In the genomic region with DNA sequence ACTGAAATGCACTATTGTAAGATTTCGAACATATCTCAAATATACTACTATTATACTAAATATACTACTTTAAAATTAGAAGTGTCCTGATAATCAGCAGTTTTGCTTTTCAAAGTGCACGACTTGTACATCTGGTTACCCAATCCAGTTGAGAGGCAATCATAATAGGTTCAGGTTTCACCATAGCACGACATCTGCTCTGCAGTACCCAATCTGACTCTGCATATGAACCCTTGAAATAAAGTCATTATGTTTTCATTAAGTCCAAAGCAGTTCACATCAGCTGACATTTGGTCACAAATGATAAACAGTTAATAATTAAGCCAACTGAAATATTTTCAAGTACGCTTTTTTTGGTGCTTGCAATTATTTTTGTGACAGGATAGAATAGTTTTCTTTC, we compare ENCODE assay signal across 17 cellular contexts.
DNase-seq lines count a peak whose midpoint lies in the region; ATAC-seq lines count a peak whose summit lies in the region.
"Had no signal": no experiment of that assay in that cellular context is flagged by ENCODE, and none has a peak within 500 bp of the region (broad histone marks: within the 10 kb centered on the region; RNA-seq: fewer than 3 reads in every experiment).

No MANE protein-coding gene starts in this region.

- peak; percentile 80 for DNase-seq in DMS 273 (lab: John Stamatoyannopoulos, UW; ENCODE audit: unreplicated experiment)
- peak; percentile 18 for DNase-seq in NCI-H1092 (lab: John Stamatoyannopoulos, UW)
- peak; percentile 91 for DNase-seq in NCI-H524 treated with DMSO at 0.1 percent for 48 hours (lab: John Stamatoyannopoulos, UW)
- peak; percentile 9 for DNase-seq in kidney tubule cell (ENCODE audit: low spot score)
- DNase-seq in mucosa of gallbladder (ENCODE audit: low spot score), result no peak
- DNase-seq: activated CD4-positive, alpha-beta T cell treated with anti-CD3 and anti-CD28 coated beads, Interleukin-2, amount 50 U/mL, for 4 hours; activated CD8-positive, alpha-beta memory T cell treated with anti-CD3 and anti-CD28 coated beads, Interleukin-2, amount 50 U/mL, for 4 hours; activated naive CD8-positive, alpha-beta T cell treated with anti-CD3 and anti-CD28 coated beads, Interleukin-2, amount 10 ng/mL, durations not matched to agents 7 days and 5 days; CD4-positive, alpha-beta memory T cell; cerebellar nuclear complex; DND-41; foreskin keratinocyte; Kasumi-1; stimulated activated CD4-positive, alpha-beta T cell treated with anti-CD3 and anti-CD28 coated beads, Interleukin-12 subunit alpha, Interleukin-12 subunit beta, amount 100 ng/mL, for 4 hours; stimulated activated naive CD8-positive, alpha-beta T cell treated with anti-CD3 and anti-CD28 coated beads, Interleukin-15, amount 100 ng/mL, for 72 hours had no signal

- ATAC-seq in HG02840 (IDR thresholded peaks at IDR 0.05; ENCODE audit: low FRiP score, unreplicated experiment) (no peak), GM19452 (IDR thresholded peaks at IDR 0.05; ENCODE audit: unreplicated experiment) (no peak)
- ATAC-seq: foreskin keratinocyte; stimulated activated naive CD8-positive, alpha-beta T cell treated with anti-CD3 and anti-CD28 coated beads, Interleukin-15, amount 100 ng/mL, for 72 hours had no signal
